In the genomic region with DNA sequence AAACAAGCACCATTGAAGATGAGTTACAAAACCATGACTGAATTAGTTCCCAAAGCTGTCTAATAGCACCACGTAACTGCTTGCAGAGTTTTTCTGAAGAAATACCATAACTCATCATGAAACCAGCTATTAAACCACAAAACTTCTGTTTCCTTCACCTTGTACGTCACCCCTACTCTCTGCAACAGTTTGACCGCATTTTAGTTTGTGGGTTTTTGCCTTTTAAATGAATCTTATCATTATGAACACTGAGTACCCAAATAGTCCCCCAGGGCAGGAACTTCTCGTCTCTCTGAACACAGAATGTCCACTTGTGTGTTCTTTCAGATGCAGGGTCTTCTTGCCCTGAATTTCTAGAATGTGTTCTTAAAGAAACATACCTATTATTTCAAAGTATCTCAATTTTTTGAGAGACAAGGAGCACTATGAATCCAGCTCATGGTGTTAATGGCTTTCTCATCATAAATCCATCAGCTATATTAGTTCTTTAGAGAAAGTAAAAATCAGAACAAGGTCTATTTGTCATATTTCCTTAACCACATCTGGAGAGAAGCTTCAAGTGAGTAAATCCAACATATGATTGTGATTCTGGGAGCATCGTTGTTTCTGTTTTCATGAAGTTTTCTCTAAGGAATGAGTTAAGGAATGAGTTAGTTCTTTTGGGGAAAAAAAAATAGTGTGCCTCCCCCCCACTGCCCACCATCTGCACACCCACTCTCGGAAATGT, we compare ENCODE assay signal across 8 cellular contexts.
DNase-seq lines count a peak whose midpoint lies in the region; ATAC-seq, FAIRE-seq and TF ChIP-seq lines count a peak whose summit lies in the region.

No MANE protein-coding gene starts in this region.

- no peak overlapping the region for H2AFZ ChIP-seq in GM12878 (ENCODE audit: control insufficient read depth, low read depth, low read length)

- H3K79me2 ChIP-seq in GM12878 (ENCODE audit: control insufficient read depth, insufficient read depth, low read length), result no peaks in the 10 kb centered on the region

- in situ Hi-C loops in KBM-7 (cut with MboI; ENCODE audit: low pct_unique_long_range_greater_than_20kb, low sequenced_read_pairs) (no loop called here), GM12878 (cut with MboI) (no loop called here)

- no peaks in the 10 kb centered on the region for H3K36me3 ChIP-seq in GM12878 (ENCODE audit: control insufficient read depth in 2 of 2, insufficient read depth in 2 of 2, low read length in 1 of 2)

- peak; percentile 84 for ATAC-seq in GM21528 (IDR thresholded peaks at IDR 0.05; ENCODE audit: low FRiP score, unreplicated experiment)
- ATAC-seq in GM12878, result peak; percentile 75
- ATAC-seq in stimulated activated naive CD8-positive, alpha-beta T cell treated with anti-CD3 and anti-CD28 coated beads, Interleukin-15, Interleukin-2, amounts not matched to agents 100 U/mL and 50 U/mL, for 24 hours, result peak; percentile 77

- H3K27me3 ChIP-seq in GM12878 (replicated peaks in 1 of 2; ENCODE audit: control insufficient read depth in 2 of 2, insufficient read depth in 2 of 2, low read length in 1 of 2), result peaks cover 0 to 7% of the 10 kb centered on the region in 2 experiments; a peak in 1 of 4 replicates

- CTCF ChIA-PET in GM12878 (lab: Yijun Ruan, JAX), result interaction anchor here (0.9 to 2.1 kb wide), 3 partner anchors 14 to 62 kb away, joined by 3 to 5 read pairs (median 4); no protein-coding TSS in a partner anchor

- H4K20me1 ChIP-seq in GM12878 (ENCODE audit: control insufficient read depth, insufficient read depth), result no peaks in the 10 kb centered on the region

- POLR2A ChIA-PET in GM12878 (lab: Charles Lee), result interaction anchor here (1.6 kb wide), 1 partner anchor 57 kb away, joined by 5 read pairs; no protein-coding TSS in a partner anchor

- peak; percentile 84 for DNase-seq in GM12865 (ENCODE audit: low read depth)
- DNase-seq in KBM-7, result peak; percentile 94
- DNase-seq in GM12878 (ENCODE audit: low read depth, low spot score), result peak; percentile 72
- DNase-seq in stimulated activated naive CD8-positive, alpha-beta T cell treated with anti-CD3 and anti-CD28 coated beads, Interleukin-15, Interleukin-2, amounts not matched to agents 100 U/mL and 50 U/mL, for 24 hours, result no peak
- DNase-seq in activated effector memory CD4-positive, alpha-beta T cell treated with Interleukin-2 at 50 U/mL for 16 hours, result no peak
- DNase-seq in SHP77 (lab: John Stamatoyannopoulos, UW), result no peak
- no peak for DNase-seq in NCI-H774 (lab: John Stamatoyannopoulos, UW)

- no peak for TF ChIP-seq RAD21 in GM12878 (IDR thresholded peaks at IDR 0.05; ENCODE audit: insufficient read depth, low read depth, low read length)

- SMC1A ChIA-PET in GM12878 (lab: Charles Lee; ENCODE audit: uncharacterized antibody, unreplicated experiment), result interaction anchor here (1.1 to 2.8 kb wide), 8 partner anchors 12 to 276 kb away, joined by 3 to 9 read pairs (median 4); no protein-coding TSS in a partner anchor

- RAD21 ChIA-PET in GM12878 (lab: Charles Lee; ENCODE audit: unreplicated experiment), result interaction anchor here (0.8 to 1.4 kb wide), 5 partner anchors 13 to 210 kb away, joined by 3 to 11 read pairs (median 3); no protein-coding TSS in a partner anchor

- TF ChIP-seq CTCF in GM12865 (IDR thresholded peaks at IDR 0.05; ENCODE audit: insufficient read depth, low read depth, low read length, missing control alignments), result no peak
- no peak for TF ChIP-seq CTCF in GM12878 (IDR thresholded peaks at IDR 0.05 in 2 of 3, conservative IDR thresholded peaks at IDR 0.05 in 1 of 3; ENCODE audit: control insufficient read depth in 2 of 3, extremely low read depth in 1 of 3, insufficient read depth in 1 of 3, low read depth in 3 of 3, low read length in 3 of 3)

- peak; percentile 85 for FAIRE-seq in GM12878 (lab: Jason Lieb, UNC)

- no peak for TF ChIP-seq POLR2A in GM12878 (IDR thresholded peaks at IDR 0.05; ENCODE audit: low read depth, low read length)

- intact Hi-C loops in GM12878 (cut with micrococcal nuclease; ENCODE audit: unreplicated experiment), result loop anchor here (1.0 to 5.0 kb wide), 2 partner anchors 41 to 57 kb away; no protein-coding TSS in a partner anchor

- peaks cover 37% of the 10 kb centered on the region for H3K4me1 ChIP-seq in GM12878 (ENCODE audit: control insufficient read depth, insufficient read depth, low read length)

- peak; percentile 94 to 95; a peak in 2 of 4 replicates for TF ChIP-seq EP300 in GM12878 (IDR thresholded peaks at IDR 0.05; ENCODE audit: borderline replicate concordance in 1 of 2, control insufficient read depth in 1 of 2, low read depth in 2 of 2, low read length in 2 of 2)

- H3K9ac ChIP-seq in GM12878 (ENCODE audit: control insufficient read depth, insufficient read depth, low read length), result no peak overlapping the region

- BruUV-seq in GM12878 (replicated peaks; lab: Mats Ljungman, UMichigan), result no TSS peak

- H3K4me2 ChIP-seq in GM12878 (ENCODE audit: control insufficient read depth, insufficient read depth), result peak overlapping the region; percentile 51

- WGBS in GM12878 (ENCODE audit: insufficient coverage, insufficient replicate concordance, low lambda C conversion rate, missing lambda C conversion rate), result 2% methylated on average over 6 of the region's 6 CpGs

- H3K4me3 ChIP-seq in GM12865 (ENCODE audit: low read depth, low read length), result no peak overlapping the region
- H3K4me3 ChIP-seq in GM12878, result 0 out of 2 replicates have a peak overlapping the region, but pooled peaks have one; percentile 3

- H3K27ac ChIP-seq in GM12878 (ENCODE audit: control insufficient read depth, insufficient read depth), result peak overlapping the region; percentile 35; the same call in 1 of the 2 replicates

- H3K9me3 ChIP-seq in GM12878 (replicated peaks; ENCODE audit: control insufficient read depth, insufficient read depth, low read length), result peaks cover 16% of the 10 kb centered on the region

TF ChIP-seq in GM12878, 131 proteins besides CTCF, POLR2A, EP300 and RAD21 (continues in another document):
- TF ChIP-seq ETV6 (conservative IDR thresholded peaks at IDR 0.05 in 1 of 2, IDR thresholded peaks at IDR 0.05 in 1 of 2; ENCODE audit: borderline replicate concordance in 1 of 2, low read depth in 1 of 2), result peak in 1 of 2 experiments; percentile 93; a peak in 2 of 4 replicates
- no peak for TF ChIP-seq EGR1 (IDR thresholded peaks at IDR 0.05; ENCODE audit: borderline replicate concordance in 1 of 2, low read depth in 2 of 2, low read length in 2 of 2)
- TF ChIP-seq TCF12 (IDR thresholded peaks at IDR 0.05; ENCODE audit: low read depth, low read length), result peak; percentile 75
- TF ChIP-seq CREB1 (IDR thresholded peaks at IDR 0.05; ENCODE audit: low read depth), result peak; percentile 93
- peak; percentile 75 for TF ChIP-seq MEF2B (IDR thresholded peaks at IDR 0.05; ENCODE audit: partially characterized antibody, poor library complexity, severe bottlenecking)
- no peak for TF ChIP-seq JUND (IDR thresholded peaks at IDR 0.05; ENCODE audit: low read depth, low read length)
- TF ChIP-seq RAD51 (IDR thresholded peaks at IDR 0.05), result no peak
- TF ChIP-seq MTA3 (IDR thresholded peaks at IDR 0.05; ENCODE audit: borderline replicate concordance, low read length), result peak; percentile 89; the same call in 1 of the 2 replicates
- TF ChIP-seq, protein P1, sequence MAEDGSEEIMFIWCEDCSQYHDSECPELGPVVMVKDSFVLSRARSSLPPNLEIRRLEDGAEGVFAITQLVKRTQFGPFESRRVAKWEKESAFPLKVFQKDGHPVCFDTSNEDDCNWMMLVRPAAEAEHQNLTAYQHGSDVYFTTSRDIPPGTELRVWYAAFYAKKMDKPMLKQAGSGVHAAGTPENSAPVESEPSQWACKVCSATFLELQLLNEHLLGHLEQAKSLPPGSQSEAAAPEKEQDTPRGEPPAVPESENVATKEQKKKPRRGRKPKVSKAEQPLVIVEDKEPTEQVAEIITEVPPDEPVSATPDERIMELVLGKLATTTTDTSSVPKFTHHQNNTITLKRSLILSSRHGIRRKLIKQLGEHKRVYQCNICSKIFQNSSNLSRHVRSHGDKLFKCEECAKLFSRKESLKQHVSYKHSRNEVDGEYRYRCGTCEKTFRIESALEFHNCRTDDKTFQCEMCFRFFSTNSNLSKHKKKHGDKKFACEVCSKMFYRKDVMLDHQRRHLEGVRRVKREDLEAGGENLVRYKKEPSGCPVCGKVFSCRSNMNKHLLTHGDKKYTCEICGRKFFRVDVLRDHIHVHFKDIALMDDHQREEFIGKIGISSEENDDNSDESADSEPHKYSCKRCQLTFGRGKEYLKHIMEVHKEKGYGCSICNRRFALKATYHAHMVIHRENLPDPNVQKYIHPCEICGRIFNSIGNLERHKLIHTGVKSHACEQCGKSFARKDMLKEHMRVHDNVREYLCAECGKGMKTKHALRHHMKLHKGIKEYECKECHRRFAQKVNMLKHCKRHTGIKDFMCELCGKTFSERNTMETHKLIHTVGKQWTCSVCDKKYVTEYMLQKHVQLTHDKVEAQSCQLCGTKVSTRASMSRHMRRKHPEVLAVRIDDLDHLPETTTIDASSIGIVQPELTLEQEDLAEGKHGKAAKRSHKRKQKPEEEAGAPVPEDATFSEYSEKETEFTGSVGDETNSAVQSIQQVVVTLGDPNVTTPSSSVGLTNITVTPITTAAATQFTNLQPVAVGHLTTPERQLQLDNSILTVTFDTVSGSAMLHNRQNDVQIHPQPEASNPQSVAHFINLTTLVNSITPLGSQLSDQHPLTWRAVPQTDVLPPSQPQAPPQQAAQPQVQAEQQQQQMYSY (CRISPR knock-in tag; IDR thresholded peaks at IDR 0.05), result no peak
- TF ChIP-seq, protein P2, sequence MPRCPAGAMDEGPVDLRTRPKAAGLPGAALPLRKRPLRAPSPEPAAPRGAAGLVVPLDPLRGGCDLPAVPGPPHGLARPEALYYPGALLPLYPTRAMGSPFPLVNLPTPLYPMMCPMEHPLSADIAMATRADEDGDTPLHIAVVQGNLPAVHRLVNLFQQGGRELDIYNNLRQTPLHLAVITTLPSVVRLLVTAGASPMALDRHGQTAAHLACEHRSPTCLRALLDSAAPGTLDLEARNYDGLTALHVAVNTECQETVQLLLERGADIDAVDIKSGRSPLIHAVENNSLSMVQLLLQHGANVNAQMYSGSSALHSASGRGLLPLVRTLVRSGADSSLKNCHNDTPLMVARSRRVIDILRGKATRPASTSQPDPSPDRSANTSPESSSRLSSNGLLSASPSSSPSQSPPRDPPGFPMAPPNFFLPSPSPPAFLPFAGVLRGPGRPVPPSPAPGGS (IDR thresholded peaks at IDR 0.05; ENCODE audit: borderline replicate concordance, insufficient read depth, low read depth, low read length, poor library complexity, severe bottlenecking), result peak; percentile 48
- TF ChIP-seq CBFB (IDR thresholded peaks at IDR 0.05; ENCODE audit: low read depth), result peak; percentile 97
- peak in 1 of 2 experiments; percentile 94; a peak in 1 of 4 replicates for TF ChIP-seq CEBPB (IDR thresholded peaks at IDR 0.05; ENCODE audit: borderline replicate concordance in 1 of 2, low read depth in 2 of 2, low read length in 2 of 2)
- peak; percentile 86 for TF ChIP-seq DPF2 (IDR thresholded peaks at IDR 0.05)
- peak; percentile 89; the same call in 1 of the 2 replicates for TF ChIP-seq ZBED1 (IDR thresholded peaks at IDR 0.05; ENCODE audit: borderline replicate concordance)
- TF ChIP-seq TCF7 (IDR thresholded peaks at IDR 0.05; ENCODE audit: borderline replicate concordance), result peak; percentile 39; the same call in 1 of the 2 replicates

Comparison
In these comparisons a context has a peak if more than half of its experiments do, and no peak if none do; other contexts are left out.
1. DNase-seq: peak in GM12865 (single experiment), KBM-7 (single experiment) and GM12878 (single experiment); none in stimulated activated naive CD8-positive, alpha-beta T cell treated with anti-CD3 and anti-CD28 coated beads, Interleukin-15, Interleukin-2, amounts not matched to agents 100 U/mL and 50 U/mL, for 24 hours (single experiment), activated effector memory CD4-positive, alpha-beta T cell treated with Interleukin-2 at 50 U/mL for 16 hours (single experiment), SHP77 (0 of 2) and NCI-H774 (single experiment).
2. Peak in every context shown above with its lines, with median percentiles within 50 percentile points of each other: ATAC-seq.